ENCODE assay signal across 8 cellular contexts in the genomic region with DNA sequence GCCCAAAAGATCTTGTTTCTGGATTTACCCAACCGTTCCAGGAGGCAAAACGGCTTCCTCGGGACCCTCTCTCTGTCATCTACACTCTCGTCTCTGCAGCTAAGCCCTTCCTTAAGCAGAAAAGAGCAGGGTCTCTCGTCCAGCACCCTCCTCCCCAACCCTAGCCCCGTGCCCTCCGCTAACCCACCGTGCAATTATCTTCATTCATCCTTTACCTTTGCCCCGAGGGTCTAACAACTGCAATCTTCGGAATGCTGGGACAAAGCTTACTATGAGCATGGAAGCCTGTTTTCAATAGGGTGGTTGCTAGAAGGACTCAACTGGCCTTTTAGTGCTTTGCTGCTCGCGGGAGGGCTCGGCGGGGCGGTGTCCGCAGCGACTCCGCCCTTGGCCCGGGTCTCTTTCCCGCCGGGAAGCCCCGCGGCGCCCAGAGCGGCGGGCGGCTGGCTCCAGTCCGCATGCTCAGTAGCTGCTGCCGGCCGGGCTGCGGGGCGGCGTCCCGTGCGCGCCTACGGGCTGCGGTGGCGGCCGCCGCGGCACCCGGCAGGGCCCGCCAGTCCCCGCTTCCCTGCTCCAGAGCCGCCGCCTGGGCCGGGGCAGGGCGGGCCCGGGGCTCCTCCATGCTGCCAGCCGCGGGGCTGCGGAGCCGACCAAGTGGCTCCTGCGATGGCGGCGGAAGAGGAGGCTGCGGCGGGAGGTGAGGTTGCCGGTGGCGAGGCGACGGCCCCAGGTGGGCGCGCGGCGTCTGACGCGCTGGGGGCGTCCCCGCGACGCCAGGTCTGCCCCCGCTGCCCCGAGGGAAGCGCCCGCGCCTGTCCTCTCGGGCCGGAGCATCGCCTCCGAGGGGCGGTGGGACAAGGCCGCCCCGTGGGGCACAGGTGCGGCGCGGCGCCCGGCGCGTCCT. TPM values are rescaled to one million over a fixed set of nuclear protein-coding genes. Genes with fewer than 3 reads are reported as not detected.
DNase-seq lines count a peak whose midpoint lies in the region; ATAC-seq, FAIRE-seq and TF ChIP-seq lines count a peak whose summit lies in the region.

A gene with protein sequence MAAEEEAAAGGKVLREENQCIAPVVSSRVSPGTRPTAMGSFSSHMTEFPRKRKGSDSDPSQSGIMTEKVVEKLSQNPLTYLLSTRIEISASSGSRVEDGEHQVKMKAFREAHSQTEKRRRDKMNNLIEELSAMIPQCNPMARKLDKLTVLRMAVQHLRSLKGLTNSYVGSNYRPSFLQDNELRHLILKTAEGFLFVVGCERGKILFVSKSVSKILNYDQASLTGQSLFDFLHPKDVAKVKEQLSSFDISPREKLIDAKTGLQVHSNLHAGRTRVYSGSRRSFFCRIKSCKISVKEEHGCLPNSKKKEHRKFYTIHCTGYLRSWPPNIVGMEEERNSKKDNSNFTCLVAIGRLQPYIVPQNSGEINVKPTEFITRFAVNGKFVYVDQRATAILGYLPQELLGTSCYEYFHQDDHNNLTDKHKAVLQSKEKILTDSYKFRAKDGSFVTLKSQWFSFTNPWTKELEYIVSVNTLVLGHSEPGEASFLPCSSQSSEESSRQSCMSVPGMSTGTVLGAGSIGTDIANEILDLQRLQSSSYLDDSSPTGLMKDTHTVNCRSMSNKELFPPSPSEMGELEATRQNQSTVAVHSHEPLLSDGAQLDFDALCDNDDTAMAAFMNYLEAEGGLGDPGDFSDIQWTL (plus strand): TSS at position 430 of the 904 bp plus-strand sequence. CDS start 237 bp downstream, at position 667.

- H3F3A ChIP-seq in neural cell (ENCODE audit: insufficient read depth, low read length, poor library complexity, severe bottlenecking): no peaks in the 10 kb centered on the region

- H3K9me2 ChIP-seq in neural cell (ENCODE audit: insufficient read depth, low read length): no peaks in the 10 kb centered on the region

- FAIRE-seq in urothelium cell line (lab: Jason Lieb, UNC): no peak

- H3K27me3 ChIP-seq in neural cell (ENCODE audit: insufficient read depth, low read depth, low read length): no peaks in the 10 kb centered on the region

- peak within 1 kb of the TSS; percentile 96 for H3K4me2 ChIP-seq in neural cell (ENCODE audit: low read length)

- H3K79me2 ChIP-seq in neural cell (replicated peaks; ENCODE audit: insufficient read depth, low read length): peaks cover 14% of the 10 kb centered on the region

- no peaks in the 10 kb centered on the region for H3K9me3 ChIP-seq in neural cell (ENCODE audit: low read length)

- DNase-seq in AG08396 (ENCODE audit: low spot score): peak; percentile 84
- DNase-seq in NCI-H510A (lab: John Stamatoyannopoulos, UW): peak; percentile 25
- peak; percentile 5 for DNase-seq in activated T-cell treated with anti-CD3 and anti-CD28 coated beads for 4 hours
- peak; percentile 14 for DNase-seq in fibroblast of gingiva (ENCODE audit: low read depth)
- peak; percentile 78 for DNase-seq in urothelium cell line (ENCODE audit: low spot score)

- TF ChIP-seq CTCF in neural cell (IDR thresholded peaks at IDR 0.05; ENCODE audit: poor library complexity, severe bottlenecking): no peak

- no peaks in the 10 kb centered on the region for H4K20me1 ChIP-seq in neural cell (ENCODE audit: insufficient read depth)

- peak within 1 kb of the TSS; percentile 91 for H3K4me3 ChIP-seq in neural cell (ENCODE audit: low read length)

- ATAC-seq in GM18867 (IDR thresholded peaks at IDR 0.05; ENCODE audit: unreplicated experiment) (peak; percentile 45), HG03103 (IDR thresholded peaks at IDR 0.05; ENCODE audit: low read depth, unreplicated experiment) (peak; percentile 34)

- no peak for TF ChIP-seq RAD21 in neural cell (conservative IDR thresholded peaks at IDR 0.05)

- peak within 1 kb of the TSS; percentile 45 for H3K27ac ChIP-seq in neural cell (ENCODE audit: low read length)

- no peaks in the 10 kb centered on the region for H3K36me3 ChIP-seq in neural cell (ENCODE audit: insufficient read depth, low read length)

- peak within 1 kb of the TSS; percentile 65 for H3K9ac ChIP-seq in neural cell (ENCODE audit: low read length)

- TF ChIP-seq EP300 in neural cell (conservative IDR thresholded peaks at IDR 0.05; ENCODE audit: poor library complexity, severe bottlenecking): no peak

- peak within 1 kb of the TSS; percentile 77 for H2AFZ ChIP-seq in neural cell (ENCODE audit: low read depth, low read length)

TF ChIP-seq in neural cell, 6 proteins besides CTCF, POLR2A, EP300 and RAD21:
- TF ChIP-seq POLR2AphosphoS5 (IDR thresholded peaks at IDR 0.05) (peak; percentile 34), SMC3 (conservative IDR thresholded peaks at IDR 0.05; ENCODE audit: poor library complexity) (peak; percentile 24), EZH2 (IDR thresholded peaks at IDR 0.05; ENCODE audit: borderline replicate concordance, insufficient read depth, low read length, poor library complexity, severe bottlenecking) (no peak), TAF1 (IDR thresholded peaks at IDR 0.05; ENCODE audit: low read depth) (no peak), MXI1 (conservative IDR thresholded peaks at IDR 0.05; ENCODE audit: poor library complexity, severe bottlenecking) (peak; percentile 57)
- TF ChIP-seq, protein P1, sequence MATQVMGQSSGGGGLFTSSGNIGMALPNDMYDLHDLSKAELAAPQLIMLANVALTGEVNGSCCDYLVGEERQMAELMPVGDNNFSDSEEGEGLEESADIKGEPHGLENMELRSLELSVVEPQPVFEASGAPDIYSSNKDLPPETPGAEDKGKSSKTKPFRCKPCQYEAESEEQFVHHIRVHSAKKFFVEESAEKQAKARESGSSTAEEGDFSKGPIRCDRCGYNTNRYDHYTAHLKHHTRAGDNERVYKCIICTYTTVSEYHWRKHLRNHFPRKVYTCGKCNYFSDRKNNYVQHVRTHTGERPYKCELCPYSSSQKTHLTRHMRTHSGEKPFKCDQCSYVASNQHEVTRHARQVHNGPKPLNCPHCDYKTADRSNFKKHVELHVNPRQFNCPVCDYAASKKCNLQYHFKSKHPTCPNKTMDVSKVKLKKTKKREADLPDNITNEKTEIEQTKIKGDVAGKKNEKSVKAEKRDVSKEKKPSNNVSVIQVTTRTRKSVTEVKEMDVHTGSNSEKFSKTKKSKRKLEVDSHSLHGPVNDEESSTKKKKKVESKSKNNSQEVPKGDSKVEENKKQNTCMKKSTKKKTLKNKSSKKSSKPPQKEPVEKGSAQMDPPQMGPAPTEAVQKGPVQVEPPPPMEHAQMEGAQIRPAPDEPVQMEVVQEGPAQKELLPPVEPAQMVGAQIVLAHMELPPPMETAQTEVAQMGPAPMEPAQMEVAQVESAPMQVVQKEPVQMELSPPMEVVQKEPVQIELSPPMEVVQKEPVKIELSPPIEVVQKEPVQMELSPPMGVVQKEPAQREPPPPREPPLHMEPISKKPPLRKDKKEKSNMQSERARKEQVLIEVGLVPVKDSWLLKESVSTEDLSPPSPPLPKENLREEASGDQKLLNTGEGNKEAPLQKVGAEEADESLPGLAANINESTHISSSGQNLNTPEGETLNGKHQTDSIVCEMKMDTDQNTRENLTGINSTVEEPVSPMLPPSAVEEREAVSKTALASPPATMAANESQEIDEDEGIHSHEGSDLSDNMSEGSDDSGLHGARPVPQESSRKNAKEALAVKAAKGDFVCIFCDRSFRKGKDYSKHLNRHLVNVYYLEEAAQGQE (IDR thresholded peaks at IDR 0.05; ENCODE audit: borderline replicate concordance): no peak
TF ChIP-seq in neural cell: peak in this region for 3.

RNA-seq across cellular contexts. Expression of the gene that starts here (rescaled TPM):
- 9.8 and 11.3 TPM in 2 replicates for polyA plus RNA-seq in neural cell
- 25.6 and 31.6 TPM in 2 replicates for polyA minus RNA-seq in neural cell

Comparison
In these comparisons a context has a peak if more than half of its experiments do, and no peak if none do; other contexts are left out.
1. Peak in every context shown above with its lines: DNase-seq, ATAC-seq, H3K4me3 ChIP-seq and H3K27ac ChIP-seq.
2. DNase-seq: peak in every context shown above with its lines; median percentile 84 in AG08396; 78 in urothelium cell line; 25 in NCI-H510A; 14 in fibroblast of gingiva; 5 in activated T-cell treated with anti-CD3 and anti-CD28 coated beads for 4 hours.